8 cellular contexts compared by ENCODE assay signal in the genomic region with DNA sequence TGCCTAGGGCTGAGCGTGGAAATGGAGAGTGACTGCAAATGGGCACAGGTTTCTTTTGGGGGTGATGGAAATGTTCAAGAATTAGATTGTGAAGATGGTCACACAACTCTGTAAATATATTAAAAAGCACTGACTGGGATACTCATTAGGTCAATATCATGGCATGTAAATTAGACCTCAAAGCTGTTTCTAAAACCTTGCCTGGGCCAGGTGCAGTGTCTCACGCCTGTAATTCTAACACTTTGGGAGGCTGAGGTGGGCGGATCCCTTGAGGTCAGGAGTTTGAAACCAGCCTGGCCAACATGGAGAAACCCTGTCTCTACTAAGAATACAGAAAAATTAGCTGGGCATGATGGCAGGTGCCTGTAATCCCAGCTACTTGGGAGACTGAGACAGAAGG.
A peak's percentile ranks its signal among the peaks of the same experiment; 100 is the strongest.
DNase-seq lines count a peak whose midpoint lies in the region; ATAC-seq and TF ChIP-seq lines count a peak whose summit lies in the region.
"Not testable (repeated sequence)": the region's sequence is repeated elsewhere in the genome, so short reads cannot be mapped to it uniquely, and the experiment has no call there.

No MANE protein-coding gene starts in this region.

- H3K4me1 Mint-ChIP-seq in CD4-positive, alpha-beta memory T cell, result peaks cover 34 to 77% (median 43%) of the 10 kb centered on the region in 4 donors
- H3K4me1 Mint-ChIP-seq in activated CD4-positive, alpha-beta T cell treated with anti-CD3 and anti-CD28 coated beads, Interleukin-2, amount 10 ng/mL, durations not matched to agents 7 days and 5 days, result peaks cover 62% of the 10 kb centered on the region
- H3K4me1 Mint-ChIP-seq in central memory CD8-positive, alpha-beta T cell, result peaks cover 31% of the 10 kb centered on the region

- in situ Hi-C loops in transverse colon (cut with MboI; ENCODE audit: low pct_ligation_motif_present in 1 of 4, low pct_unique_long_range_greater_than_20kb in 1 of 4, low sequenced_read_pairs in 3 of 4), result not testable (repeated sequence)

- peak overlapping the region; percentile 15 to 98 (median 75) for H3K27ac Mint-ChIP-seq in CD4-positive, alpha-beta memory T cell
- peak overlapping the region; percentile 72 for H3K27ac Mint-ChIP-seq in activated CD4-positive, alpha-beta T cell treated with anti-CD3 and anti-CD28 coated beads, Interleukin-2, amount 10 ng/mL, durations not matched to agents 7 days and 5 days
- H3K27ac Mint-ChIP-seq in central memory CD8-positive, alpha-beta T cell (ENCODE audit: low read depth), result peak overlapping the region; percentile 79

- intact Hi-C loops in CD4-positive, alpha-beta memory T cell (cut with micrococcal nuclease), result loop anchor here (2.0 kb wide), 1 partner anchor 39 kb away; no protein-coding TSS in a partner anchor
- intact Hi-C loops in transverse colon (cut with DNase I; ENCODE audit: low total_unique reads), result loop anchor here (5.0 kb wide), 1 partner anchor 1169 kb away; no protein-coding TSS in a partner anchor

- not testable (repeated sequence) for H3K27ac ChIP-seq in CD4-positive, alpha-beta memory T cell (ENCODE audit: low read depth, low read length); transverse colon
- H3K27ac ChIP-seq in KOPT-K1 (ENCODE audit: low read depth, low read length, poor library complexity, severe bottlenecking), result peak overlapping the region; percentile 5

- TF ChIP-seq EP300 in transverse colon (IDR thresholded peaks at IDR 0.05; ENCODE audit: low read depth), result not testable (repeated sequence)

- H3K4me3 Mint-ChIP-seq in CD4-positive, alpha-beta memory T cell, result peak overlapping the region in 4 of 8 donors; percentile 5 to 76 (median 12)
- H3K4me3 Mint-ChIP-seq in activated CD4-positive, alpha-beta T cell treated with anti-CD3 and anti-CD28 coated beads, Interleukin-2, amount 10 ng/mL, durations not matched to agents 7 days and 5 days; central memory CD8-positive, alpha-beta T cell: not testable (repeated sequence)

- ATAC-seq in GM18867 (IDR thresholded peaks at IDR 0.05; ENCODE audit: unreplicated experiment) (peak; percentile 66), GM19455 (IDR thresholded peaks at IDR 0.05; ENCODE audit: unreplicated experiment) (peak; percentile 59), HG02885 (IDR thresholded peaks at IDR 0.05; ENCODE audit: poor library complexity, unreplicated experiment) (peak; percentile 62)
- not testable (repeated sequence) for ATAC-seq in central memory CD8-positive, alpha-beta T cell (replicated peaks; ENCODE audit: extremely low read depth, poor library complexity, severe bottlenecking)

- CTCF ChIA-PET in CD4-positive, alpha-beta memory T cell (lab: Charles Lee; ENCODE audit: partially characterized antibody), result not testable (repeated sequence)
- CTCF ChIA-PET in activated CD4-positive, alpha-beta T cell treated with anti-CD3 and anti-CD28 coated beads, Interleukin-2, amount 10 ng/mL, durations not matched to agents 7 days and 5 days (lab: Charles Lee), result interaction anchor here (1.0 to 1.5 kb wide), 3 partner anchors 12 to 55 kb away, joined by 3 to 4 read pairs (median 4); no protein-coding TSS in a partner anchor

- not testable (repeated sequence) for H3K27me3 ChIP-seq in CD4-positive, alpha-beta memory T cell (ENCODE audit: insufficient read depth, low read length); transverse colon

- H3K27me3 Mint-ChIP-seq in CD4-positive, alpha-beta memory T cell; activated CD4-positive, alpha-beta T cell treated with anti-CD3 and anti-CD28 coated beads, Interleukin-2, amount 10 ng/mL, durations not matched to agents 7 days and 5 days; central memory CD8-positive, alpha-beta T cell: not testable (repeated sequence)

- 71% methylated on average over 3 of the region's 3 CpGs; no CpG with 5 or more reads in 1 of the 2 donors for WGBS in transverse colon (ENCODE audit: low coverage in 1 of 2), 2 donors

- TF ChIP-seq CTCF in transverse colon (IDR thresholded peaks at IDR 0.05), result not testable (repeated sequence)

- H3K9me3 ChIP-seq in CD4-positive, alpha-beta memory T cell (ENCODE audit: control insufficient read depth in 1 of 2, low read length in 2 of 2); KOPT-K1 (ENCODE audit: insufficient read depth, low read length, poor library complexity, severe bottlenecking); transverse colon: not testable (repeated sequence)

- H3K4me1 ChIP-seq in CD4-positive, alpha-beta memory T cell (ENCODE audit: insufficient read depth, low read length), result peaks cover 58% of the 10 kb centered on the region
- peaks cover 0 to 10% (median 0%) of the 10 kb centered on the region in 4 donors for H3K4me1 ChIP-seq in transverse colon

- not testable (repeated sequence) for TF ChIP-seq POLR2A in transverse colon (IDR thresholded peaks at IDR 0.05)

- H3K36me3 Mint-ChIP-seq in CD4-positive, alpha-beta memory T cell, result peaks cover 0 to 23% of the 10 kb centered on the region in 2 donors
- peaks cover 29% of the 10 kb centered on the region for H3K36me3 Mint-ChIP-seq in activated CD4-positive, alpha-beta T cell treated with anti-CD3 and anti-CD28 coated beads, Interleukin-2, amount 10 ng/mL, durations not matched to agents 7 days and 5 days (ENCODE audit: low read depth)
- H3K36me3 Mint-ChIP-seq in central memory CD8-positive, alpha-beta T cell (ENCODE audit: insufficient read depth), result not testable (repeated sequence)

- not testable (repeated sequence) for H3K4me3 ChIP-seq in CD4-positive, alpha-beta memory T cell (ENCODE audit: low read length in 2 of 2); transverse colon

- not testable (repeated sequence) for DNase-seq in CD4-positive, alpha-beta memory T cell; activated CD4-positive, alpha-beta T cell treated with anti-CD3 and anti-CD28 coated beads, Interleukin-2, amount 10 ng/mL, durations not matched to agents 7 days and 5 days; central memory CD8-positive, alpha-beta T cell (ENCODE audit: low spot score in 2 of 2)
- DNase-seq in transverse colon, result peak; percentile 22

- not testable (repeated sequence) for H3K9me3 Mint-ChIP-seq in CD4-positive, alpha-beta memory T cell; activated CD4-positive, alpha-beta T cell treated with anti-CD3 and anti-CD28 coated beads, Interleukin-2, amount 10 ng/mL, durations not matched to agents 7 days and 5 days; central memory CD8-positive, alpha-beta T cell

- POLR2A ChIA-PET in CD4-positive, alpha-beta memory T cell (lab: Charles Lee; ENCODE audit: partially characterized antibody), result interaction anchor here (0.9 to 5.0 kb wide), 6 partner anchors 11 to 55 kb away, joined by 3 to 109 read pairs (median 10); no protein-coding TSS in a partner anchor
- POLR2A ChIA-PET in activated CD4-positive, alpha-beta T cell treated with anti-CD3 and anti-CD28 coated beads, Interleukin-2, amount 10 ng/mL, durations not matched to agents 7 days and 5 days (lab: Charles Lee), result not testable (repeated sequence)

- not testable (repeated sequence) for H3K36me3 ChIP-seq in CD4-positive, alpha-beta memory T cell (ENCODE audit: insufficient read depth, low read length); KOPT-K1 (ENCODE audit: insufficient read depth, low read length); transverse colon
